8 cellular contexts compared by ENCODE assay signal in the genomic region with DNA sequence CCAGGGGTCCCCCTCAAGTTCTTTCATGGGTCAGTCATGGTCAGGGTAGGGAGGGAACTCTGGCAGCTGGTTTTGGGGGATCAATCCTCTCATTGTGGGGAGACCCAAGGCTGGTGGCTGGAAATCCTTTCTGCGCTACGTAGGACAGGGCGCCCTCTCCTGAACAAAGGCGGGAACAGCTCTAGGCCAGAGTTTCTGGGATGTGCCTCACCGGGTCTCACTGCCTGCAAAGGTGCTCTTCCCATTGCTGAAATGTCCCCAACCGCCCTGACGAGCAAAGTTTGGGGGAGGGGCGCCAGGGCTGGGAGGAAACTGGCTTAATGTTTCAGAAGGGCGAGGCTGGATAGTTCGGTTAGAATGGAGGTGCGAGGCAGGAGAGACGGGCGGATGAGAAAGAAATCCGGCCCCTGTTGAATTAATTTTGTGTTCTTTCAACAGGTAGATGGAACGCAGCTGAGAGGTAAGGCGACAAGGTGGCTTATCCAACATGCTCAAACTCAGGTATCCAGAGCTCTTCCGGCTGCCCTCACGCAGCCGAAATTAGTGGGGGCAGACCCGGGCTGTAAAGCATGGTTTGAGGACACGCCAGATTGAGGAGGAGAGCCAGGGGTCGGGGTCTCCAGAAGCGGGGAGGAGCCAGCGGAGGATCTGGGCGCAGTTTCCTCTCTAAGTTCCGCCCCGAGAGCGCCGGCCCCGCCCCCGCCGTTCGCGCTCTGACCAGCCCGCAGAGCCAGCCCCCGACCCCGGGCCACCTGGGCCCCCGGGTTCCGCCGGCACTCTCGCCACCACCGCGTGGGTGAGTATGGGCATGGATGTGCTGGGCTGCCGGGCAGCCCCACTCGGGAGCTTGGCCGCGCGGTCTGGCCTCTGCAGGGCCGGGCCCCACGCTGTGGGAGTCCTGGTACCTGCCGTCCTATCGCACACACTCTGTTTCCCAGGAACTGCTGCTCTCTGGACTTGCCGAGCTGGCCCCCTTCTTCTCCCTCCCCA. TPM values are rescaled to one million over a fixed set of nuclear protein-coding genes. Genes with fewer than 3 reads are reported as not detected.
DNase-seq lines count a peak whose midpoint lies in the region; ATAC-seq, FAIRE-seq and TF ChIP-seq lines count a peak whose summit lies in the region.

A gene (plus strand): TSS at position 705 of the 990 bp plus-strand sequence. CDS start 2,700 bp downstream, outside the sequence.

- peak within 1 kb of the TSS; percentile 99 for H3K4me3 Mint-ChIP-seq in activated T-helper 1 cell treated with anti-CD3 and anti-CD28 coated beads, Interleukin-12 subunit alpha, Interleukin-12 subunit beta, Interleukin-2, Interleukin-4 antibody, amounts not matched to agents 30 ng/mL and 10 ng/mL and 1 ng/mL, durations not matched to agents 14 hours and 24 hours and 36 hours
- H3K4me3 Mint-ChIP-seq in natural killer cell, result peak within 1 kb of the TSS; percentile 97

- peak within 1 kb of the TSS; percentile 73 to 84 (median 82) for H3K9ac ChIP-seq in BLaER1 treated with 17β-estradiol and CSF1 and Interleukin-3, amounts not matched to agents 10 nM and 100 nM

- H3K36me3 ChIP-seq in BLaER1 treated with 17β-estradiol and CSF1 and Interleukin-3, amounts not matched to agents 10 nM and 100 nM, result peaks cover 0 to 7% (median 0%) of the 10 kb centered on the region in 11 experiments; a peak in 2 of 22 replicates
- H3K36me3 ChIP-seq in suprapubic skin, result no peaks in the 10 kb centered on the region

- WGBS in suprapubic skin, result 6% methylated on average over 20 of the region's 53 CpGs

- H3K27me3 Mint-ChIP-seq in activated T-helper 1 cell treated with anti-CD3 and anti-CD28 coated beads, Interleukin-12 subunit alpha, Interleukin-12 subunit beta, Interleukin-2, Interleukin-4 antibody, amounts not matched to agents 30 ng/mL and 10 ng/mL and 1 ng/mL, durations not matched to agents 14 hours and 24 hours and 36 hours (ENCODE audit: insufficient read depth), result no peaks in the 10 kb centered on the region
- H3K27me3 Mint-ChIP-seq in natural killer cell (ENCODE audit: low read depth in 2 of 2), result no peaks in the 10 kb centered on the region

- peaks cover 8% of the 10 kb centered on the region for H3K36me3 Mint-ChIP-seq in activated T-helper 1 cell treated with anti-CD3 and anti-CD28 coated beads, Interleukin-12 subunit alpha, Interleukin-12 subunit beta, Interleukin-2, Interleukin-4 antibody, amounts not matched to agents 30 ng/mL and 10 ng/mL and 1 ng/mL, durations not matched to agents 14 hours and 24 hours and 36 hours (ENCODE audit: low read depth)
- no peaks in the 10 kb centered on the region for H3K36me3 Mint-ChIP-seq in natural killer cell

- ATAC-seq in HG03571 (IDR thresholded peaks at IDR 0.05; ENCODE audit: unreplicated experiment) (peak; percentile 44), natural killer cell (peak; percentile 77 to 81 (median 78))

- peak; percentile 68 for FAIRE-seq in GM19239 (lab: Jason Lieb, UNC)

- H3K4me2 ChIP-seq in BLaER1 treated with 17β-estradiol and CSF1 and Interleukin-3, amounts not matched to agents 10 nM and 100 nM, result peak within 1 kb of the TSS; percentile 83 to 98 (median 92)

- peak within 1 kb of the TSS; percentile 64 to 85 (median 73) for H3K27ac ChIP-seq in BLaER1 treated with 17β-estradiol and CSF1 and Interleukin-3, amounts not matched to agents 10 nM and 100 nM
- peak within 1 kb of the TSS; percentile 75 for H3K27ac ChIP-seq in suprapubic skin

- H3K4me3 ChIP-seq in BLaER1 treated with 17β-estradiol and CSF1 and Interleukin-3, amounts not matched to agents 10 nM and 100 nM, result peak within 1 kb of the TSS; percentile 67 to 89 (median 76)
- H3K4me3 ChIP-seq in suprapubic skin, result peak within 1 kb of the TSS; percentile 86

- TF ChIP-seq CTCF in natural killer cell (IDR thresholded peaks at IDR 0.05) (peak; percentile 59), suprapubic skin (IDR thresholded peaks at IDR 0.05) (peak; percentile 34 to 71)

- no peak for TF ChIP-seq POLR2A in suprapubic skin (IDR thresholded peaks at IDR 0.05)

- intact Hi-C loops in activated T-helper 1 cell treated with anti-CD3 and anti-CD28 coated beads, Interleukin-12 subunit alpha, Interleukin-12 subunit beta, Interleukin-2, Interleukin-4 antibody, amounts not matched to agents 30 ng/mL and 10 ng/mL and 1 ng/mL, durations not matched to agents 14 hours and 24 hours and 36 hours (cut with micrococcal nuclease), result loop anchor here (1.0 to 5.0 kb wide), 6 partner anchors 11 to 126 kb away; a partner anchor contains a TSS
- intact Hi-C loops in natural killer cell (cut with micrococcal nuclease), result loop anchor here (1.0 to 10.0 kb wide), 3 partner anchors 11 to 53 kb away; a partner anchor contains a TSS

- peaks cover 22% of the 10 kb centered on the region for H3K4me1 Mint-ChIP-seq in activated T-helper 1 cell treated with anti-CD3 and anti-CD28 coated beads, Interleukin-12 subunit alpha, Interleukin-12 subunit beta, Interleukin-2, Interleukin-4 antibody, amounts not matched to agents 30 ng/mL and 10 ng/mL and 1 ng/mL, durations not matched to agents 14 hours and 24 hours and 36 hours (ENCODE audit: low read depth)
- H3K4me1 Mint-ChIP-seq in natural killer cell, result peaks cover 6 to 16% of the 10 kb centered on the region in 2 donors

- TF ChIP-seq EP300 in suprapubic skin (IDR thresholded peaks at IDR 0.05), result no peak

- H4K20me1 ChIP-seq in BLaER1 treated with 17β-estradiol and CSF1 and Interleukin-3, amounts not matched to agents 10 nM and 100 nM, result peaks cover 0 to 14% (median 0%) of the 10 kb centered on the region in 11 experiments; a peak in 1 of 22 replicates

- peak within 1 kb of the TSS; percentile 91 for H3K27ac Mint-ChIP-seq in activated T-helper 1 cell treated with anti-CD3 and anti-CD28 coated beads, Interleukin-12 subunit alpha, Interleukin-12 subunit beta, Interleukin-2, Interleukin-4 antibody, amounts not matched to agents 30 ng/mL and 10 ng/mL and 1 ng/mL, durations not matched to agents 14 hours and 24 hours and 36 hours
- peak within 1 kb of the TSS; percentile 76 to 90 for H3K27ac Mint-ChIP-seq in natural killer cell

- DNase-seq in GM19239 (ENCODE audit: insufficient read length, low spot score) (peak; percentile 57), OCI-M1 (lab: John Stamatoyannopoulos, UW) (peak; percentile 84), fibroblast of peridontal ligament (ENCODE audit: extremely low read depth) (peak; percentile 45), natural killer cell (peak; percentile 59), suprapubic skin (ENCODE audit: low spot score in 2 of 2) (peak; percentile 79 to 84)
- DNase-seq in activated T-helper 1 cell treated with anti-CD3 and anti-CD28 coated beads, Interleukin-12 subunit alpha, Interleukin-12 subunit beta, Interleukin-2, Interleukin-4 antibody, amounts not matched to agents 30 ng/mL and 10 ng/mL and 1 ng/mL, durations not matched to agents 14 hours and 24 hours and 36 hours (ENCODE audit: low spot score), result peak; percentile 55

- no peaks in the 10 kb centered on the region for H3K9me3 Mint-ChIP-seq in activated T-helper 1 cell treated with anti-CD3 and anti-CD28 coated beads, Interleukin-12 subunit alpha, Interleukin-12 subunit beta, Interleukin-2, Interleukin-4 antibody, amounts not matched to agents 30 ng/mL and 10 ng/mL and 1 ng/mL, durations not matched to agents 14 hours and 24 hours and 36 hours
- H3K9me3 Mint-ChIP-seq in natural killer cell, result no peaks in the 10 kb centered on the region

- H3K4me1 ChIP-seq in BLaER1 treated with 17β-estradiol and CSF1 and Interleukin-3, amounts not matched to agents 10 nM and 100 nM, result peaks cover 13 to 38% (median 20%) of the 10 kb centered on the region in 10 experiments; a peak in 18 of 20 replicates
- H3K4me1 ChIP-seq in suprapubic skin, result peaks cover 20% of the 10 kb centered on the region

- no peaks in the 10 kb centered on the region for H3K9me3 ChIP-seq in BLaER1 treated with 17β-estradiol and CSF1 and Interleukin-3, amounts not matched to agents 10 nM and 100 nM (replicated peaks in 1 of 11)
- no peaks in the 10 kb centered on the region for H3K9me3 ChIP-seq in suprapubic skin

- no peaks in the 10 kb centered on the region for H3K27me3 ChIP-seq in BLaER1 treated with 17β-estradiol and CSF1 and Interleukin-3, amounts not matched to agents 10 nM and 100 nM
- no peaks in the 10 kb centered on the region for H3K27me3 ChIP-seq in suprapubic skin

RNA-seq across cellular contexts. Expression of the gene that starts here (rescaled TPM):
- total RNA-seq in activated T-helper 1 cell treated with anti-CD3 and anti-CD28 coated beads, Interleukin-12 subunit alpha, Interleukin-12 subunit beta, Interleukin-2, Interleukin-4 antibody, amounts not matched to agents 30 ng/mL and 10 ng/mL and 1 ng/mL, durations not matched to agents 14 hours and 24 hours and 36 hours, result 29.8 and 30.1 TPM in 2 replicates
- total RNA-seq in natural killer cell (10 to 100 TPM in 1 of 3 donors, 1 to 10 TPM in 2; 9.5 to 17.5 (median 9.8) TPM), suprapubic skin (10 to 100 TPM; 55.4 to 81.2 (median 66.7) TPM)

Comparison
In these comparisons a context has a peak if more than half of its experiments do, and no peak if none do; other contexts are left out.
1. Peak in every context shown above with its lines: DNase-seq, ATAC-seq, H3K4me3 ChIP-seq and H3K27ac ChIP-seq.